In the genomic region with DNA sequence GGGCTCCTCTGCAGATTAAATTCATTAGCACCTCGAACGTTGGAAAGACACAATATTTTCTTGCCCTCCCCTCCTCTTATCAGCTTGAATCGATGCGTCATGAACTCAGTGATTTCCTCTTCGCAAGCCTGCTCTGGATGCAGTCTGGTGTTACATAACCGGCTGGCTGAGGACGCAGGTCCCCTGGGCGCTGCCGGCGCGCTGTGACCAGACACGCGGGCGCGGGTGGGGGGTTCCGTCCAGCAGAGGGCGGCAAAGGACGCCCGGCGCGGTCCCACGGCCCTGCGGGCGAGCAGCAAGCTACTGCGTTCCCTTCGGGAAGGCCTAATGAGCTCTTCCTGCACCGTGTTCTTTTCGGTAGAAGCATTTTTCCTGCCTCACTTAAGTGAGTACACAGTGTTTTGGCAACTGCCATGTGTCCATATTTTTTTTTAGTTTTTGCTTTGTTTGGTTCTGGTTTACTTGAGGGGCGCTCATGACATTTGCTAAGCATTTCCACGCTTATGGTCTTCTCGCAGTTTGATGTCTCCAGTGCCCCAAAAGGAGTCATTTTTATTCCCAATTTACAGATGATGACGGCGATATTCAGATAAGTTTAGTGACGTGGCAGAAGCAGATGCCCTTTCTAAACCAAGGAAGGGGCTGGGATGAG, we compare ENCODE assay signal across 1 cellular context.
TF ChIP-seq lines count a peak whose summit lies in the region.

No MANE protein-coding gene starts in this region.

TF ChIP-seq in HepG2, 621 proteins besides CTCF, POLR2A, EP300 and RAD21 (continued from another document and continues in another):
- peak; percentile 26; the same call in 1 of the 2 replicates for TF ChIP-seq YEATS2 (CRISPR knock-in tag; IDR thresholded peaks at IDR 0.05; ENCODE audit: borderline replicate concordance)
- no peak for TF ChIP-seq JDP2 (CRISPR knock-in tag; IDR thresholded peaks at IDR 0.05; ENCODE audit: borderline replicate concordance)
- TF ChIP-seq CHCHD3 (CRISPR knock-in tag; IDR thresholded peaks at IDR 0.05), result no peak
- peak; percentile 66 for TF ChIP-seq SAP130 (CRISPR knock-in tag; IDR thresholded peaks at IDR 0.05; ENCODE audit: low read depth)
- TF ChIP-seq, protein P1, sequence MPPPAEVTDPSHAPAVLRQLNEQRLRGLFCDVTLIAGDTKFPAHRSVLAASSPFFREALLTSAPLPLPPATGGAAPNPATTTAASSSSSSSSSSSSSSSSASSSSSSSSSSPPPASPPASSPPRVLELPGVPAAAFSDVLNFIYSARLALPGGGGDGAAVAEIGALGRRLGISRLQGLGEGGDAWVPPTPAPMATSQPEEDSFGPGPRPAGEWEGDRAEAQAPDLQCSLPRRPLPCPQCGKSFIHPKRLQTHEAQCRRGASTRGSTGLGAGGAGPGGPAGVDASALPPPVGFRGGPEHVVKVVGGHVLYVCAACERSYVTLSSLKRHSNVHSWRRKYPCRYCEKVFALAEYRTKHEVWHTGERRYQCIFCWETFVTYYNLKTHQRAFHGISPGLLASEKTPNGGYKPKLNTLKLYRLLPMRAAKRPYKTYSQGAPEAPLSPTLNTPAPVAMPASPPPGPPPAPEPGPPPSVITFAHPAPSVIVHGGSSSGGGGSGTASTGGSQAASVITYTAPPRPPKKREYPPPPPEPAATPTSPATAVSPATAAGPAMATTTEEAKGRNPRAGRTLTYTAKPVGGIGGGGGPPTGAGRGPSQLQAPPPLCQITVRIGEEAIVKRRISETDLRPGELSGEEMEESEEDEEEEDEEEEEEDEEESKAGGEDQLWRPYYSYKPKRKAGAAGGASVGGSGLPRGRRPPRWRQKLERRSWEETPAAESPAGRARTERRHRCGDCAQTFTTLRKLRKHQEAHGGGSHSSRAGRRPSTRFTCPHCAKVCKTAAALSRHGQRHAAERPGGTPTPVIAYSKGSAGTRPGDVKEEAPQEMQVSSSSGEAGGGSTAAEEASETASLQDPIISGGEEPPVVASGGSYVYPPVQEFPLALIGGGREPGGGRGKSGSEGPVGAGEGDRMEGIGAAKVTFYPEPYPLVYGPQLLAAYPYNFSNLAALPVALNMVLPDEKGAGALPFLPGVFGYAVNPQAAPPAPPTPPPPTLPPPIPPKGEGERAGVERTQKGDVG (CRISPR knock-in tag; IDR thresholded peaks at IDR 0.05; ENCODE audit: borderline replicate concordance), result no peak
- no peak for TF ChIP-seq ESRRA (CRISPR knock-in tag; IDR thresholded peaks at IDR 0.05; ENCODE audit: low read depth)
- TF ChIP-seq SMAD3 (CRISPR knock-in tag; IDR thresholded peaks at IDR 0.05), result peak; percentile 55; the same call in 1 of the 2 replicates
- TF ChIP-seq HDAC1 (CRISPR knock-in tag; IDR thresholded peaks at IDR 0.05), result peak; percentile 52
- TF ChIP-seq TRIM24 (CRISPR knock-in tag; IDR thresholded peaks at IDR 0.05), result no peak
- TF ChIP-seq, protein P2, sequence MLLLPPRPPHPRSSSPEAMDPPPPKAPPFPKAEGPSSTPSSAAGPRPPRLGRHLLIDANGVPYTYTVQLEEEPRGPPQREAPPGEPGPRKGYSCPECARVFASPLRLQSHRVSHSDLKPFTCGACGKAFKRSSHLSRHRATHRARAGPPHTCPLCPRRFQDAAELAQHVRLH (CRISPR knock-in tag; IDR thresholded peaks at IDR 0.05; ENCODE audit: borderline replicate concordance, low read depth), result peak; percentile 66; the same call in 1 of the 2 replicates
- TF ChIP-seq ZFP36 (IDR thresholded peaks at IDR 0.05; ENCODE audit: borderline replicate concordance, low read depth, low read length, partially characterized antibody), result no peak
- no peak for TF ChIP-seq NONO (IDR thresholded peaks at IDR 0.05)
- peak; percentile 63 for TF ChIP-seq NONO (CRISPR knock-in tag; conservative IDR thresholded peaks at IDR 0.05)
- TF ChIP-seq ARNTL (CRISPR knock-in tag; IDR thresholded peaks at IDR 0.05), result peak; percentile 51; the same call in 1 of the 2 replicates
- TF ChIP-seq, protein P3, sequence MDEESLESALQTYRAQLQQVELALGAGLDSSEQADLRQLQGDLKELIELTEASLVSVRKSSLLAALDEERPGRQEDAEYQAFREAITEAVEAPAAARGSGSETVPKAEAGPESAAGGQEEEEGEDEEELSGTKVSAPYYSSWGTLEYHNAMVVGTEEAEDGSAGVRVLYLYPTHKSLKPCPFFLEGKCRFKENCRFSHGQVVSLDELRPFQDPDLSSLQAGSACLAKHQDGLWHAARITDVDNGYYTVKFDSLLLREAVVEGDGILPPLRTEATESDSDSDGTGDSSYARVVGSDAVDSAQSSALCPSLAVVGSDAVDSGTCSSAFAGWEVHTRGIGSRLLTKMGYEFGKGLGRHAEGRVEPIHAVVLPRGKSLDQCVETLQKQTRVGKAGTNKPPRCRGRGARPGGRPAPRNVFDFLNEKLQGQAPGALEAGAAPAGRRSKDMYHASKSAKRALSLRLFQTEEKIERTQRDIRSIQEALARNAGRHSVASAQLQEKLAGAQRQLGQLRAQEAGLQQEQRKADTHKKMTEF (CRISPR knock-in tag; IDR thresholded peaks at IDR 0.05), result peak; percentile 63
- TF ChIP-seq, protein P4, sequence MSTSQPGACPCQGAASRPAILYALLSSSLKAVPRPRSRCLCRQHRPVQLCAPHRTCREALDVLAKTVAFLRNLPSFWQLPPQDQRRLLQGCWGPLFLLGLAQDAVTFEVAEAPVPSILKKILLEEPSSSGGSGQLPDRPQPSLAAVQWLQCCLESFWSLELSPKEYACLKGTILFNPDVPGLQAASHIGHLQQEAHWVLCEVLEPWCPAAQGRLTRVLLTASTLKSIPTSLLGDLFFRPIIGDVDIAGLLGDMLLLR (CRISPR knock-in tag; IDR thresholded peaks at IDR 0.05), result no peak
- no peak for TF ChIP-seq MAFK (conservative IDR thresholded peaks at IDR 0.05 in 1 of 2, IDR thresholded peaks at IDR 0.05 in 1 of 2; ENCODE audit: low read length in 2 of 2)
- TF ChIP-seq, protein P5, sequence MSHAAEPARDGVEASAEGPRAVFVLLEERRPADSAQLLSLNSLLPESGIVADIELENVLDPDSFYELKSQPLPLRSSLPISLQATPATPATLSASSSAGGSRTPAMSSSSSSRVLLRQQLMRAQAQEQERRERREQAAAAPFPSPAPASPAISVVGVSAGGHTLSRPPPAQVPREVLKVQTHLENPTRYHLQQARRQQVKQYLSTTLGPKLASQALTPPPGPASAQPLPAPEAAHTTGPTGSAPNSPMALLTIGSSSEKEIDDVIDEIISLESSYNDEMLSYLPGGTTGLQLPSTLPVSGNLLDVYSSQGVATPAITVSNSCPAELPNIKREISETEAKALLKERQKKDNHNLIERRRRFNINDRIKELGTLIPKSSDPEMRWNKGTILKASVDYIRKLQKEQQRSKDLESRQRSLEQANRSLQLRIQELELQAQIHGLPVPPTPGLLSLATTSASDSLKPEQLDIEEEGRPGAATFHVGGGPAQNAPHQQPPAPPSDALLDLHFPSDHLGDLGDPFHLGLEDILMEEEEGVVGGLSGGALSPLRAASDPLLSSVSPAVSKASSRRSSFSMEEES (CRISPR knock-in tag; IDR thresholded peaks at IDR 0.05), result no peak
- no peak for TF ChIP-seq ZNF234 (CRISPR knock-in tag; conservative IDR thresholded peaks at IDR 0.05)
- TF ChIP-seq, protein P6, sequence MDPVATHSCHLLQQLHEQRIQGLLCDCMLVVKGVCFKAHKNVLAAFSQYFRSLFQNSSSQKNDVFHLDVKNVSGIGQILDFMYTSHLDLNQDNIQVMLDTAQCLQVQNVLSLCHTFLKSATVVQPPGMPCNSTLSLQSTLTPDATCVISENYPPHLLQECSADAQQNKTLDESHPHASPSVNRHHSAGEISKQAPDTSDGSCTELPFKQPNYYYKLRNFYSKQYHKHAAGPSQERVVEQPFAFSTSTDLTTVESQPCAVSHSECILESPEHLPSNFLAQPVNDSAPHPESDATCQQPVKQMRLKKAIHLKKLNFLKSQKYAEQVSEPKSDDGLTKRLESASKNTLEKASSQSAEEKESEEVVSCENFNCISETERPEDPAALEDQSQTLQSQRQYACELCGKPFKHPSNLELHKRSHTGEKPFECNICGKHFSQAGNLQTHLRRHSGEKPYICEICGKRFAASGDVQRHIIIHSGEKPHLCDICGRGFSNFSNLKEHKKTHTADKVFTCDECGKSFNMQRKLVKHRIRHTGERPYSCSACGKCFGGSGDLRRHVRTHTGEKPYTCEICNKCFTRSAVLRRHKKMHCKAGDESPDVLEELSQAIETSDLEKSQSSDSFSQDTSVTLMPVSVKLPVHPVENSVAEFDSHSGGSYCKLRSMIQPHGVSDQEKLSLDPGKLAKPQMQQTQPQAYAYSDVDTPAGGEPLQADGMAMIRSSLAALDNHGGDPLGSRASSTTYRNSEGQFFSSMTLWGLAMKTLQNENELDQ (CRISPR knock-in tag; IDR thresholded peaks at IDR 0.05; ENCODE audit: borderline replicate concordance), result no peak
- TF ChIP-seq NFRKB (IDR thresholded peaks at IDR 0.05), result no peak
- TF ChIP-seq AGO1 (IDR thresholded peaks at IDR 0.05; ENCODE audit: low read depth, low read length, poor library complexity, severe bottlenecking), result no peak
- peak; percentile 95 for TF ChIP-seq MYC (CRISPR knock-in tag; IDR thresholded peaks at IDR 0.05; ENCODE audit: borderline replicate concordance)
- no peak for TF ChIP-seq KAT2B (IDR thresholded peaks at IDR 0.05; ENCODE audit: borderline replicate concordance, low read depth, low read length)
- TF ChIP-seq, protein P7, sequence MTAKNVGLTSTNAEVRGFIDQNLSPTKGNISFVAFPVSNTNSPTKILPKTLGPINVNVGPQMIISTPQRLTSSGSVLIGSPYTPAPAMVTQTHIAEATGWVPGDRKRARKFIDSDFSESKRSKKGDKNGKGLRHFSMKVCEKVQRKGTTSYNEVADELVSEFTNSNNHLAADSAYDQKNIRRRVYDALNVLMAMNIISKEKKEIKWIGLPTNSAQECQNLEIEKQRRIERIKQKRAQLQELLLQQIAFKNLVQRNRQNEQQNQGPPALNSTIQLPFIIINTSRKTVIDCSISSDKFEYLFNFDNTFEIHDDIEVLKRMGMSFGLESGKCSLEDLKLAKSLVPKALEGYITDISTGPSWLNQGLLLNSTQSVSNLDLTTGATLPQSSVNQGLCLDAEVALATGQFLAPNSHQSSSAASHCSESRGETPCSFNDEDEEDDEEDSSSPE (CRISPR knock-in tag; IDR thresholded peaks at IDR 0.05), result peak; percentile 51; the same call in 1 of the 2 replicates
- TF ChIP-seq, protein P8, sequence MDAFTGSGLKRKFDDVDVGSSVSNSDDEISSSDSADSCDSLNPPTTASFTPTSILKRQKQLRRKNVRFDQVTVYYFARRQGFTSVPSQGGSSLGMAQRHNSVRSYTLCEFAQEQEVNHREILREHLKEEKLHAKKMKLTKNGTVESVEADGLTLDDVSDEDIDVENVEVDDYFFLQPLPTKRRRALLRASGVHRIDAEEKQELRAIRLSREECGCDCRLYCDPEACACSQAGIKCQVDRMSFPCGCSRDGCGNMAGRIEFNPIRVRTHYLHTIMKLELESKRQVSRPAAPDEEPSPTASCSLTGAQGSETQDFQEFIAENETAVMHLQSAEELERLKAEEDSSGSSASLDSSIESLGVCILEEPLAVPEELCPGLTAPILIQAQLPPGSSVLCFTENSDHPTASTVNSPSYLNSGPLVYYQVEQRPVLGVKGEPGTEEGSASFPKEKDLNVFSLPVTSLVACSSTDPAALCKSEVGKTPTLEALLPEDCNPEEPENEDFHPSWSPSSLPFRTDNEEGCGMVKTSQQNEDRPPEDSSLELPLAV (CRISPR knock-in tag; conservative IDR thresholded peaks at IDR 0.05; ENCODE audit: low read depth), result no peak
- no peak for TF ChIP-seq NR2C2 (CRISPR knock-in tag; IDR thresholded peaks at IDR 0.05; ENCODE audit: borderline replicate concordance)
- TF ChIP-seq ZNF138 (CRISPR knock-in tag; IDR thresholded peaks at IDR 0.05; ENCODE audit: low read depth), result no peak
- no peak for TF ChIP-seq ZNF468 (CRISPR knock-in tag; IDR thresholded peaks at IDR 0.05)
- TF ChIP-seq, protein P9, sequence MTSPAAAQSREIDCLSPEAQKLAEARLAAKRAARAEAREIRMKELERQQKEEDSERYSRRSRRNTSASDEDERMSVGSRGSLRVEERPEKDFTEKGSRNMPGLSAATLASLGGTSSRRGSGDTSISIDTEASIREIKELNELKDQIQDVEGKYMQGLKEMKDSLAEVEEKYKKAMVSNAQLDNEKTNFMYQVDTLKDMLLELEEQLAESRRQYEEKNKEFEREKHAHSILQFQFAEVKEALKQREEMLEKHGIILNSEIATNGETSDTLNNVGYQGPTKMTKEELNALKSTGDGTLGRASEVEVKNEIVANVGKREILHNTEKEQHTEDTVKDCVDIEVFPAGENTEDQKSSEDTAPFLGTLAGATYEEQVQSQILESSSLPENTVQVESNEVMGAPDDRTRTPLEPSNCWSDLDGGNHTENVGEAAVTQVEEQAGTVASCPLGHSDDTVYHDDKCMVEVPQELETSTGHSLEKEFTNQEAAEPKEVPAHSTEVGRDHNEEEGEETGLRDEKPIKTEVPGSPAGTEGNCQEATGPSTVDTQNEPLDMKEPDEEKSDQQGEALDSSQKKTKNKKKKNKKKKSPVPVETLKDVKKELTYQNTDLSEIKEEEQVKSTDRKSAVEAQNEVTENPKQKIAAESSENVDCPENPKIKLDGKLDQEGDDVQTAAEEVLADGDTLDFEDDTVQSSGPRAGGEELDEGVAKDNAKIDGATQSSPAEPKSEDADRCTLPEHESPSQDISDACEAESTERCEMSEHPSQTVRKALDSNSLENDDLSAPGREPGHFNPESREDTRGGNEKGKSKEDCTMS (CRISPR knock-in tag; conservative IDR thresholded peaks at IDR 0.05), result no peak
- TF ChIP-seq, protein P10, sequence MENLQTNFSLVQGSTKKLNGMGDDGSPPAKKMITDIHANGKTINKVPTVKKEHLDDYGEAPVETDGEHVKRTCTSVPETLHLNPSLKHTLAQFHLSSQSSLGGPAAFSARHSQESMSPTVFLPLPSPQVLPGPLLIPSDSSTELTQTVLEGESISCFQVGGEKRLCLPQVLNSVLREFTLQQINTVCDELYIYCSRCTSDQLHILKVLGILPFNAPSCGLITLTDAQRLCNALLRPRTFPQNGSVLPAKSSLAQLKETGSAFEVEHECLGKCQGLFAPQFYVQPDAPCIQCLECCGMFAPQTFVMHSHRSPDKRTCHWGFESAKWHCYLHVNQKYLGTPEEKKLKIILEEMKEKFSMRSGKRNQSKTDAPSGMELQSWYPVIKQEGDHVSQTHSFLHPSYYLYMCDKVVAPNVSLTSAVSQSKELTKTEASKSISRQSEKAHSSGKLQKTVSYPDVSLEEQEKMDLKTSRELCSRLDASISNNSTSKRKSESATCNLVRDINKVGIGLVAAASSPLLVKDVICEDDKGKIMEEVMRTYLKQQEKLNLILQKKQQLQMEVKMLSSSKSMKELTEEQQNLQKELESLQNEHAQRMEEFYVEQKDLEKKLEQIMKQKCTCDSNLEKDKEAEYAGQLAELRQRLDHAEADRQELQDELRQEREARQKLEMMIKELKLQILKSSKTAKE (CRISPR knock-in tag; IDR thresholded peaks at IDR 0.05; ENCODE audit: borderline replicate concordance), result peak; percentile 72; the same call in 1 of the 2 replicates
- TF ChIP-seq, protein P11, sequence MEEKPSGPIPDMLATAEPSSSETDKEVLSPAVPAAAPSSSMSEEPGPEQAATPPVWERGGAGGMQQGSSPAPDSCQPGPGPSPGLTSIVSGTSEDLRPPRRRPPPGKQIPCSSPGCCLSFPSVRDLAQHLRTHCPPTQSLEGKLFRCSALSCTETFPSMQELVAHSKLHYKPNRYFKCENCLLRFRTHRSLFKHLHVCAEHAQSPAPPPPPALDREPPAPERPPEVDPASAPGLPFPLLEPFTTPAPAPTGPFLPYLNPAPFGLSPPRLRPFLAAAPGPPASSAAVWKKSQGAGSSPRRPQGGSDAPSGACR (CRISPR knock-in tag; IDR thresholded peaks at IDR 0.05), result peak; percentile 71; the same call in 1 of the 2 replicates
- no peak for TF ChIP-seq TEAD2 (CRISPR knock-in tag; IDR thresholded peaks at IDR 0.05)
- peak; percentile 63; the same call in 1 of the 2 replicates for TF ChIP-seq KMT2A (CRISPR knock-in tag; IDR thresholded peaks at IDR 0.05)
